8 cellular contexts compared by ENCODE assay signal in the genomic region with DNA sequence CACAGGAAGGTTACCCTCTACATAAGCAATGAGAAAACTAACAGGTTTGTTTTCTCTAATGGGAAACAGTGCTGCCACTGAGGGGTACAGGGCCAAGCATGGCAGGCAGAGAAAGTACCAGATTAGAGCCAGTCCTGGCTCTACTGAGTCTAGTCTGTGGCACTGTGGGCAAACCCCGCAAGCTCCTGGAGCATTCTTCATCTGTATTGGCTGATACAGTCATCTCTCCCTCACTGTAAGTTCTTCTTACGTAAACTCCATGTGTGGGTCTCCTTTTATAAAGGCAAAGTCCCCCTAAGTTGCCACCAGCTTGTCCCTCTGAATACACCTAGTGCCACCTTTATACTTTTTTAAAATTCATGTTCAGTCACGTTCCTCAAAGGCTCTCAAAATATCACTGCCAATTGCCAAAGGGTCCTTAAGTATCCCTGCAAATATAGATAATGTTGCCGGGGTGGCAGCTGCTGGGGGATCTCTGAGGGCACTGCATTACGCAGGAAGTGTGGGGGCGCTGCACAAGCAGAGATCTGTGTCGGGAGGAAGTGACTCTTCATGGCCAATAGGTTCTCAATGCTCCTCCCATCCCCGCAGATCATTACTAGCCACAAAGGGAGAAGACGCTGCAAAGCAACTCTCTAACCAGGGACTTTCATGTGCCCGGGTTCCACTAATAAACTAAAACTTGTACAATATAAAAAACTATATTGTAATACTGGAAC. TPM values are rescaled to one million over a fixed set of nuclear protein-coding genes. Genes with fewer than 3 reads are reported as not detected.
A peak's percentile ranks its signal among the peaks of the same experiment; 100 is the strongest.
DNase-seq lines count a peak whose midpoint lies in the region; ATAC-seq, FAIRE-seq and TF ChIP-seq lines count a peak whose summit lies in the region.

No MANE protein-coding gene starts in this region.

- DNase-seq in GM12891 (ENCODE audit: insufficient read length, low spot score) (peak; percentile 35), T-helper 2 cell (peak; percentile 34 to 93 (median 72)), GM12878 (ENCODE audit: low read depth, low spot score) (no peak), HK-2 (ENCODE audit: unreplicated experiment) (no peak), aorta (no peak), NCI-H2107 (lab: John Stamatoyannopoulos, UW) (no peak)
- DNase-seq in stimulated activated CD4-positive, alpha-beta T cell treated with anti-CD3 and anti-CD28 coated beads, Interleukin-4, amount 100 ng/mL, for 24 hours, result peak; percentile 77

- POLR2A ChIA-PET in GM12878 (lab: Charles Lee), result interaction anchor here (1.3 to 3.3 kb wide), 4 partner anchors 10 to 22 kb away, joined by 3 to 19 read pairs (median 16); no protein-coding TSS in a partner anchor

- FAIRE-seq in GM12891 (lab: Jason Lieb, UNC) (peak; percentile 91), GM12878 (lab: Jason Lieb, UNC) (peak; percentile 89)

- H3K9ac ChIP-seq in GM12878 (ENCODE audit: control insufficient read depth, insufficient read depth, low read length), result peak overlapping the region; percentile 53

- H3K27me3 ChIP-seq in GM12878 (replicated peaks in 1 of 2; ENCODE audit: control insufficient read depth in 2 of 2, insufficient read depth in 2 of 2, low read length in 1 of 2) (no peaks in the 10 kb centered on the region), aorta (ENCODE audit: control insufficient read depth in 1 of 2, insufficient read depth in 2 of 2, low read length in 1 of 2) (no peaks in the 10 kb centered on the region)

- H3K27ac ChIP-seq in GM12878 (ENCODE audit: control insufficient read depth, insufficient read depth), result peak overlapping the region; percentile 86
- H3K27ac ChIP-seq in aorta (ENCODE audit: low read depth in 1 of 2, low read length in 2 of 2), result no peak overlapping the region

- no peak overlapping the region for H2AFZ ChIP-seq in GM12878 (ENCODE audit: control insufficient read depth, low read depth, low read length)

- in situ Hi-C loops in GM12878 (cut with MboI), result no loop called here

- SMC1A ChIA-PET in GM12878 (lab: Charles Lee; ENCODE audit: uncharacterized antibody, unreplicated experiment), result interaction anchor here (0.6 to 15.4 kb wide), 11 partner anchors 8 to 46 kb away, joined by 3 to 272 read pairs (median 6); partner anchors contain the start of gene XPO6

- TF ChIP-seq RAD21 in GM12878 (IDR thresholded peaks at IDR 0.05; ENCODE audit: insufficient read depth, low read depth, low read length), result no peak

- TF ChIP-seq EP300 in GM12878 (IDR thresholded peaks at IDR 0.05; ENCODE audit: borderline replicate concordance in 1 of 2, control insufficient read depth in 1 of 2, low read depth in 2 of 2, low read length in 2 of 2), result peak; percentile 8 to 51; a peak in 1 of 4 replicates

- TF ChIP-seq CTCF in GM12878 (IDR thresholded peaks at IDR 0.05 in 2 of 3, conservative IDR thresholded peaks at IDR 0.05 in 1 of 3; ENCODE audit: control insufficient read depth in 2 of 3, extremely low read depth in 1 of 3, insufficient read depth in 1 of 3, low read depth in 3 of 3, low read length in 3 of 3), result peak; percentile 16 to 44 (median 36); a peak in 4 of 6 replicates

- BruUV-seq in GM12878 (replicated peaks; lab: Mats Ljungman, UMichigan), result no TSS peak

- no peaks in the 10 kb centered on the region for H4K20me1 ChIP-seq in GM12878 (ENCODE audit: control insufficient read depth, insufficient read depth)

- peak overlapping the region; percentile 97 for H3K4me2 ChIP-seq in GM12878 (ENCODE audit: control insufficient read depth, insufficient read depth)

- intact Hi-C loops in GM12878 (cut with micrococcal nuclease; ENCODE audit: unreplicated experiment) (no loop called here), aorta (cut with DNase I) (no loop called here)

- H3K9me3 ChIP-seq in GM12878 (replicated peaks; ENCODE audit: control insufficient read depth, insufficient read depth, low read length), result no peaks in the 10 kb centered on the region
- no peaks in the 10 kb centered on the region for H3K9me3 ChIP-seq in aorta (ENCODE audit: control insufficient read depth, low read length)

- RAD21 ChIA-PET in GM12878 (lab: Charles Lee; ENCODE audit: unreplicated experiment), result interaction anchor here (1.1 to 11.0 kb wide), 4 partner anchors 10 to 52 kb away, joined by 4 to 192 read pairs (median 18); partner anchors contain the start of gene XPO6

- ATAC-seq in HG02884 (IDR thresholded peaks at IDR 0.05; ENCODE audit: unreplicated experiment), result peak; percentile 42
- ATAC-seq in GM12878, result peak; percentile 86
- ATAC-seq in aorta (ENCODE audit: low FRiP score), result no peak

- CTCF ChIA-PET in GM12878 (lab: Yijun Ruan, JAX), result interaction anchor here (0.8 to 5.2 kb wide), 6 partner anchors 9 to 73 kb away, joined by 3 to 91 read pairs (median 6); partner anchors contain the start of gene XPO6

- 2% methylated on average over 10 of the region's 10 CpGs for WGBS in GM12878 (ENCODE audit: insufficient coverage, insufficient replicate concordance, low lambda C conversion rate, missing lambda C conversion rate)
- WGBS in aorta, 2 donors, result 80 to 88% methylated on average over 10 of the region's 10 CpGs

- H3K4me3 ChIP-seq in GM12878 (peak overlapping the region; percentile 48; the same call in 1 of the 2 replicates), aorta (ENCODE audit: low read length in 2 of 2) (no peak overlapping the region)

- TF ChIP-seq POLR2A in GM12891 (IDR thresholded peaks at IDR 0.05; ENCODE audit: low read depth, low read length) (peak; percentile 70; the same call in 1 of the 2 replicates), GM12878 (IDR thresholded peaks at IDR 0.05; ENCODE audit: low read depth, low read length) (peak; percentile 28; the same call in 1 of the 2 replicates)

- H3K36me3 ChIP-seq in GM12878 (ENCODE audit: control insufficient read depth in 2 of 2, insufficient read depth in 2 of 2, low read length in 1 of 2) (peaks cover 2 to 26% of the 10 kb centered on the region in 2 experiments), aorta (ENCODE audit: control insufficient read depth in 1 of 2, insufficient read depth in 2 of 2, low read length in 1 of 2) (no peaks in the 10 kb centered on the region)

- H3K79me2 ChIP-seq in GM12878 (ENCODE audit: control insufficient read depth, insufficient read depth, low read length), result peaks cover 86% of the 10 kb centered on the region

- H3K4me1 ChIP-seq in GM12878 (ENCODE audit: control insufficient read depth, insufficient read depth, low read length), result peaks cover 50% of the 10 kb centered on the region
- no peaks in the 10 kb centered on the region for H3K4me1 ChIP-seq in aorta (ENCODE audit: control insufficient read depth in 1 of 2, insufficient read depth in 2 of 2, low read length in 2 of 2)

TF ChIP-seq in GM12891, 5 proteins besides CTCF, POLR2A, EP300 and RAD21:
- no peak; the same call in 1 of the 2 replicates for TF ChIP-seq POLR2AphosphoS5 (IDR thresholded peaks at IDR 0.05; ENCODE audit: low read depth, low read length)
- peak; percentile 57; the same call in 1 of the 2 replicates for TF ChIP-seq TAF1 (IDR thresholded peaks at IDR 0.05; ENCODE audit: low read depth, low read length)
- peak; percentile 90 for TF ChIP-seq SPI1 (IDR thresholded peaks at IDR 0.05; ENCODE audit: low read depth, low read length)
- TF ChIP-seq PAX5 (IDR thresholded peaks at IDR 0.05; ENCODE audit: insufficient read depth, low read length, severe bottlenecking), result peak; percentile 98
- TF ChIP-seq POU2F2 (IDR thresholded peaks at IDR 0.05; ENCODE audit: low read depth, low read length), result peak; percentile 71; the same call in 1 of the 2 replicates

TF ChIP-seq in GM12878, 131 proteins besides CTCF, POLR2A, EP300 and RAD21 (continues in another document):
- TF ChIP-seq BACH1 (IDR thresholded peaks at IDR 0.05; ENCODE audit: borderline replicate concordance) (no peak), WRNIP1 (IDR thresholded peaks at IDR 0.05; ENCODE audit: borderline replicate concordance, low read depth, low read length) (no peak), ELK1 (IDR thresholded peaks at IDR 0.05; ENCODE audit: low read depth, low read length) (peak; percentile 79), MEF2B (IDR thresholded peaks at IDR 0.05; ENCODE audit: partially characterized antibody, poor library complexity, severe bottlenecking) (no peak), MTA2 (IDR thresholded peaks at IDR 0.05; ENCODE audit: low read depth) (0 out of 2 replicates have a peak, but pooled peaks have one; percentile 10), NR2C2 (IDR thresholded peaks at IDR 0.05; ENCODE audit: borderline replicate concordance, control insufficient read depth, insufficient read length, low read depth) (no peak)

RNA-seq across cellular contexts. Expression of gene XPO6, which starts 18.8 kb away (rescaled TPM):
- 96.3 TPM for polyA plus RNA-seq in GM12891 (2012; ENCODE audit: low read depth, missing spikeins)
- total RNA-seq in GM12878 (2013; cell fraction: nucleolus; rRNA removed), result 640 and 681 TPM in 2 replicates
- total RNA-seq in GM12878 (2014; rRNA removed) (117 and 134 TPM in 2 replicates), GM12878 (2014; rRNA removed; fragmentation: Illumina TruSeq; extraction: Trizol) (79.2 and 86.3 TPM in 2 replicates), GM12878 (2021) (178 and 180 TPM in 2 replicates), aorta (100 to 1,000 TPM in 1 of 2 donors, 10 to 100 TPM in 1; 88.6 to 103 TPM)
- polyA plus RNA-seq in GM12878 (2011; ENCODE audit: low read depth), result 101 TPM
- polyA plus RNA-seq in GM12878 (2011; rRNA removed) (233 and 246 TPM in 2 replicates), GM12878 (2014; fragmentation: Illumina TruSeq; extraction: Trizol) (136 and 149 TPM in 2 replicates), GM12878 (2014; fragmentation: Nextera tagmentation; extraction: Ambion mirVana) (10 to 100 TPM in 1 of 2 experiments, 1 to 10 TPM in 1; 9.9 to 26.8 TPM), GM12878 (2014; rRNA removed) (143 and 152 TPM in 2 replicates), GM12878 (2016; fragmentation: Nextera tagmentation; extraction: Ambion mirVana) (10 to 100 TPM; 55.0 to 55.2 TPM), aorta (10 to 100 TPM; 28.0 to 85.1 TPM)
- 320 and 350 TPM in 2 replicates for polyA plus RNA-seq in GM12878 (2011; cell fraction: cytosol; rRNA removed)
- polyA plus RNA-seq in GM12878 (2011; cell fraction: nucleus; rRNA removed), result 448 and 489 TPM in 2 replicates
- polyA plus RNA-seq in GM12878 (2012), result 110 and 124 TPM in 2 replicates
- polyA minus RNA-seq in GM12878 (2011; rRNA and poly(A)+ RNA removed), result 462 and 470 TPM in 2 replicates
- polyA minus RNA-seq in GM12878 (2011; cell fraction: cytosol; rRNA and poly(A)+ RNA removed), result 122 and 141 TPM in 2 replicates
- 280 and 319 TPM in 2 replicates for polyA minus RNA-seq in GM12878 (2011; cell fraction: nucleus; rRNA and poly(A)+ RNA removed)

Comparison
In these comparisons a context has a peak if more than half of its experiments do, and no peak if none do; other contexts are left out.
1. DNase-seq: peak in GM12891 (single experiment), T-helper 2 cell (5 of 5) and stimulated activated CD4-positive, alpha-beta T cell treated with anti-CD3 and anti-CD28 coated beads, Interleukin-4, amount 100 ng/mL, for 24 hours (single experiment); none in GM12878 (single experiment), HK-2 (single experiment), aorta (0 of 2) and NCI-H2107 (single experiment).